11 cellular contexts compared by ENCODE assay signal in genomic region chrX:97909245-97909644, GRCh38.
DNase-seq lines count a peak whose midpoint lies in the region; ATAC-seq and TF ChIP-seq lines count a peak whose summit lies in the region.
"Had no signal": no experiment of that assay in that cellular context is flagged by ENCODE, and none has a peak within 500 bp of the region (broad histone marks: within the 10 kb centered on the region; RNA-seq: fewer than 3 reads in every experiment).

No MANE protein-coding gene starts in this region.

- no peaks in the 10 kb centered on the region for H3K9me3 ChIP-seq in WERI-Rb-1 (ENCODE audit: severe bottlenecking)

- intact Hi-C loops in dorsolateral prefrontal cortex (cut with DNase I), result no loop called here

- H3K9me3 Mint-ChIP-seq in naive thymus-derived CD8-positive, alpha-beta T cell, result peaks cover 0 to 19% (median 2%) of the 10 kb centered on the region in 9 donors

- POLR2A ChIA-PET in naive thymus-derived CD8-positive, alpha-beta T cell (lab: Charles Lee), result no interaction called here

- peaks cover 0 to 4% (median 0%) of the 10 kb centered on the region in 3 donors for H3K36me3 Mint-ChIP-seq in naive thymus-derived CD8-positive, alpha-beta T cell

- H3K36me3 ChIP-seq in WERI-Rb-1, result no peaks in the 10 kb centered on the region

- ATAC-seq in GM18499 (IDR thresholded peaks at IDR 0.05; ENCODE audit: insufficient read depth, unreplicated experiment) (peak; percentile 98), GM21381 (IDR thresholded peaks at IDR 0.05; ENCODE audit: unreplicated experiment) (peak; percentile 92), HG03066 (IDR thresholded peaks at IDR 0.05; ENCODE audit: low read depth, unreplicated experiment) (peak; percentile 98)
- no peak for ATAC-seq in naive thymus-derived CD8-positive, alpha-beta T cell

- H3K27ac Mint-ChIP-seq in naive thymus-derived CD8-positive, alpha-beta T cell, result peak overlapping the region in 1 of 10 donors; percentile 29
- H3K27ac Mint-ChIP-seq: B cell had no signal

- DNase-seq in NOMO-1 treated with DMSO at 0.1 percent for 48 hours (lab: John Stamatoyannopoulos, UW; ENCODE audit: unreplicated experiment) (peak; percentile 93), WERI-Rb-1 (no peak), dorsolateral prefrontal cortex (no peak), NCI-H446 (lab: John Stamatoyannopoulos, UW) (no peak)
- DNase-seq in naive thymus-derived CD8-positive, alpha-beta T cell, result no peak
- DNase-seq: kidney, SW 1271 had no signal

- H3K4me3 ChIP-seq in WERI-Rb-1 (ENCODE audit: low read depth, low read length) (no peak overlapping the region), dorsolateral prefrontal cortex (no peak overlapping the region)

- no peaks in the 10 kb centered on the region for H3K27me3 Mint-ChIP-seq in naive thymus-derived CD8-positive, alpha-beta T cell
- H3K27me3 Mint-ChIP-seq: B cell had no signal

- TF ChIP-seq CTCF in WERI-Rb-1 (IDR thresholded peaks at IDR 0.05; ENCODE audit: low read depth, low read length) (no peak), dorsolateral prefrontal cortex (IDR thresholded peaks at IDR 0.05 in 54 of 56, conservative IDR thresholded peaks at IDR 0.05 in 2 of 56; ENCODE audit: low read depth in 1 of 56, partially characterized antibody in 56 of 56) (no peak)

- H3K27ac ChIP-seq in WERI-Rb-1 (no peak overlapping the region), dorsolateral prefrontal cortex (no peak overlapping the region)

- H3K27me3 ChIP-seq in WERI-Rb-1 (ENCODE audit: insufficient read depth, low read depth, severe bottlenecking) (no peaks in the 10 kb centered on the region), dorsolateral prefrontal cortex (peaks cover 0 to 51% (median 11%) of the 10 kb centered on the region in 45 donors)

- peaks cover 0 to 1% (median 0%) of the 10 kb centered on the region in 4 donors for H3K4me1 Mint-ChIP-seq in naive thymus-derived CD8-positive, alpha-beta T cell

- no peak overlapping the region for H3K4me3 Mint-ChIP-seq in naive thymus-derived CD8-positive, alpha-beta T cell
- H3K4me3 Mint-ChIP-seq: B cell had no signal

Comparison
In these comparisons a context has a peak if more than half of its experiments do, and no peak if none do; other contexts are left out.
1. ATAC-seq: peak in GM18499 (single experiment), GM21381 (single experiment) and HG03066 (single experiment); none in naive thymus-derived CD8-positive, alpha-beta T cell (0 of 2).